8 cellular contexts compared by ENCODE assay signal in the genomic region with DNA sequence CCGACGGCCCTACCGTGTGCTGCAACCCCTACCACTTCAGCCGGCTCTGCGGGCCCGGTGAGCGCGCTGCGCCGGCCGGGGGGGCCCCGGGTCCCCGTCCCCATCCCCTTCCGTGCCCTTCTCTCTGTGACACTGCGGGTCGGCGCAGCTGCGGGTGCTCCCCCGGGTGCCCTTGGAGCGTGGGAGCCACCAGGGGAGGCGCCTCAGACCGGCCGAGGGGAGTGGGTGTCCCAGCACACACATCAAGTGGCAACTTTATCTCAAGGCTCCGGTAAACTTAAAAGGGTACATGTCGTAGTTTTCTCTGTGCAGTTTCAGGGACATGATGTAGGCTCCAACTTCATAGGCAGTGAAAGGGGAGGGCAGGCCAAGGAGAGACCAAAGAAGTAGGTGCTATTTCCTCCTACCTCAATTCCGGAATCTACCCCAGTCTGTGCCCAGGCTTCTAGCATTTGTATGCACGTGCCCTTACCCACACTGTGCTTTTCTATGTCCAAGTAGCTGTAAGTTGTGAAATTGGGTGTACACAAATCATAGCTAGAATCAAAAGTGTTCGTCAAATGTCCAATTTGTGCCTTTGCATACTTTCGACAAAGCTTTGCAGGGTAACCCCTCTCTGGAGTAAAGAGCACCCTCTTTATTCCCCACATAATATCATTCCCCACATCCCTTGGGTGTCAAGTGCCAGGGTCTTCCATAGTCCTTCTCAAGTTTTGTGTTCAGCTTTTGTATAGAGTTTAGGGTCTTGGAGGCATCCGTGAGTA. TPM values are rescaled to one million over a fixed set of nuclear protein-coding genes. Genes with fewer than 3 reads are reported as not detected.
DNase-seq lines count a peak whose midpoint lies in the region; ATAC-seq and TF ChIP-seq lines count a peak whose summit lies in the region.

No MANE protein-coding gene starts in this region.

- H3K9me3 ChIP-seq in Caco-2 (no peaks in the 10 kb centered on the region), NT2/D1 (ENCODE audit: insufficient read depth, low read length) (no peaks in the 10 kb centered on the region), endodermal cell (ENCODE audit: control insufficient read depth, low read length) (no peaks in the 10 kb centered on the region), osteoblast (ENCODE audit: low read depth, low read length) (no peaks in the 10 kb centered on the region)

- H3K27me3 ChIP-seq in Caco-2 (replicated peaks; ENCODE audit: control insufficient read depth, insufficient read depth, low read length) (no peaks in the 10 kb centered on the region), NT2/D1 (ENCODE audit: insufficient read depth, insufficient read length) (peaks cover 9% of the 10 kb centered on the region), endodermal cell (ENCODE audit: control insufficient read depth, insufficient read depth, low read length, poor library complexity, severe bottlenecking) (no peaks in the 10 kb centered on the region), osteoblast (ENCODE audit: insufficient read depth, low read length) (no peaks in the 10 kb centered on the region)

- H3K4me1 Mint-ChIP-seq in Caco-2 (ENCODE audit: low read depth, unreplicated experiment) (peaks cover 15% of the 10 kb centered on the region), endodermal cell (peaks cover 34% of the 10 kb centered on the region)

- peaks cover 17% of the 10 kb centered on the region for H3K4me1 ChIP-seq in Caco-2
- H3K4me1 ChIP-seq in NT2/D1 (ENCODE audit: insufficient read depth, insufficient read length), result peaks cover 17% of the 10 kb centered on the region
- H3K4me1 ChIP-seq in endodermal cell (ENCODE audit: control insufficient read depth, insufficient read depth, low read length), result peaks cover 13% of the 10 kb centered on the region
- peaks cover 54% of the 10 kb centered on the region for H3K4me1 ChIP-seq in osteoblast (ENCODE audit: insufficient read depth, low read length)

- CTCF ChIA-PET in Caco-2 (lab: Charles Lee), result interaction anchor here (0.6 to 1.4 kb wide), 4 partner anchors 7 to 148 kb away, joined by 3 to 4 read pairs (median 3); no protein-coding TSS in a partner anchor

- no TSS peak for BruUV-seq in Caco-2 (replicated peaks; lab: Mats Ljungman, UMichigan)

- no peaks in the 10 kb centered on the region for H3K27me3 Mint-ChIP-seq in Caco-2 (ENCODE audit: insufficient read depth, unreplicated experiment)
- H3K27me3 Mint-ChIP-seq in endodermal cell (ENCODE audit: insufficient read depth), result peaks cover 3% of the 10 kb centered on the region

- H3K9me3 Mint-ChIP-seq in Caco-2 (ENCODE audit: unreplicated experiment) (no peaks in the 10 kb centered on the region), endodermal cell (no peaks in the 10 kb centered on the region)

- peaks cover 69% of the 10 kb centered on the region for H3K79me2 ChIP-seq in osteoblast (ENCODE audit: insufficient read depth, low read length)

- H3K9ac ChIP-seq in NT2/D1 (ENCODE audit: insufficient read length, low read depth) (peak overlapping the region; percentile 95), endodermal cell (ENCODE audit: extremely low read depth, low read length, poor library complexity, severe bottlenecking) (peak overlapping the region; percentile 73)

- peaks cover 11% of the 10 kb centered on the region for H3K36me3 Mint-ChIP-seq in Caco-2 (ENCODE audit: insufficient read depth, unreplicated experiment)
- peaks cover 36% of the 10 kb centered on the region for H3K36me3 Mint-ChIP-seq in endodermal cell (ENCODE audit: low read depth)

- H4K20me1 ChIP-seq in osteoblast (ENCODE audit: insufficient read depth, low read length), result peaks cover 45% of the 10 kb centered on the region

- POLR2A ChIA-PET in Caco-2 (lab: Charles Lee), result no interaction called here

- no peaks in the 10 kb centered on the region for H3K36me3 ChIP-seq in Caco-2 (ENCODE audit: control insufficient read depth, insufficient read depth, low read length)
- H3K36me3 ChIP-seq in NT2/D1 (ENCODE audit: insufficient read depth, insufficient read length, low read length), result peaks cover 40% of the 10 kb centered on the region
- H3K36me3 ChIP-seq in endodermal cell (ENCODE audit: control insufficient read depth, insufficient read depth, low read length), result peaks cover 28% of the 10 kb centered on the region
- H3K36me3 ChIP-seq in osteoblast (ENCODE audit: insufficient read depth, low read length), result peaks cover 10% of the 10 kb centered on the region

- H3K4me3 ChIP-seq in Caco-2 (ENCODE audit: low read depth, low read length) (peak overlapping the region; percentile 74), NT2/D1 (ENCODE audit: insufficient read length, low read depth) (peak overlapping the region; percentile 82), endodermal cell (ENCODE audit: low read length) (peak overlapping the region; percentile 97), osteoblast (ENCODE audit: insufficient read depth, low read length) (peak overlapping the region; percentile 91)

- ATAC-seq in HG02610 (IDR thresholded peaks at IDR 0.05; ENCODE audit: unreplicated experiment), result no peak
- ATAC-seq in HG02678 (IDR thresholded peaks at IDR 0.05; ENCODE audit: unreplicated experiment), result no peak

- peak overlapping the region; percentile 97 for H3K4me2 ChIP-seq in osteoblast (ENCODE audit: insufficient read depth, low read length)

- H3K27ac ChIP-seq in endodermal cell (ENCODE audit: low read depth, low read length) (no peak overlapping the region), osteoblast (ENCODE audit: low read depth, low read length) (peak overlapping the region; percentile 64)

- WGBS in endodermal cell (ENCODE audit: insufficient coverage in 1 of 2, insufficient read length in 1 of 2), 2 experiments, result 12 to 60% methylated on average over 6 to 30 of the region's 30 CpGs

- intact Hi-C loops in Caco-2 (cut with micrococcal nuclease; ENCODE audit: unreplicated experiment), result loop anchor here (5.0 kb wide), 1 partner anchor 148 kb away; no protein-coding TSS in a partner anchor

- TF ChIP-seq CTCF in Caco-2 (IDR thresholded peaks at IDR 0.05; ENCODE audit: insufficient read depth in 1 of 2, low read depth in 1 of 2, low read length in 1 of 2, severe bottlenecking in 1 of 2, unreplicated experiment in 1 of 2), result peak in 1 of 2 experiments; percentile 4
- TF ChIP-seq CTCF in endodermal cell (conservative IDR thresholded peaks at IDR 0.05), result no peak
- TF ChIP-seq CTCF in osteoblast (IDR thresholded peaks at IDR 0.05; ENCODE audit: extremely low read depth, low read depth, low read length), result no peak

- DNase-seq in Caco-2, result no peak
- DNase-seq in NT2/D1 (ENCODE audit: low read depth, low spot score), result no peak
- DNase-seq in endodermal cell, result no peak
- peak; percentile 88 for DNase-seq in osteoblast (ENCODE audit: insufficient read length, low spot score, missing footprints)
- no peak for DNase-seq in HPDE6-E6E7 (ENCODE audit: extremely low spot score)
- DNase-seq in SHP77 (lab: John Stamatoyannopoulos, UW), result no peak

- H3K4me3 Mint-ChIP-seq in Caco-2 (ENCODE audit: unreplicated experiment) (peak overlapping the region; percentile 77), endodermal cell (peak overlapping the region; percentile 95)

- H2AFZ ChIP-seq in osteoblast (ENCODE audit: low read length), result no peak overlapping the region

- H3K27ac Mint-ChIP-seq in Caco-2 (ENCODE audit: unreplicated experiment) (no peak overlapping the region), endodermal cell (peak overlapping the region; percentile 52)

RNA-seq across cellular contexts. Expression of gene SMAD6, which starts 2.2 kb away (rescaled TPM):
- total RNA-seq in Caco-2 (2022), result 8.9 and 10.5 TPM in 2 replicates
- total RNA-seq in endodermal cell, result 100 to 1,000 TPM; 190 to 213 TPM
- polyA plus RNA-seq in endodermal cell (2013, experiment 1 of 2), result 16.0 TPM
- polyA plus RNA-seq in endodermal cell (2013, experiment 2 of 2), result 17.3 TPM
- 28.9 and 31.8 TPM in 2 replicates for total RNA-seq in osteoblast
